In genomic region chr20:18506744-18507143, GRCh38 we compare ENCODE assay signal across 8 cellular contexts. TPM values are rescaled to one million over a fixed set of nuclear protein-coding genes. Genes with fewer than 3 reads are reported as not detected.
DNase-seq lines count a peak whose midpoint lies in the region; ATAC-seq and TF ChIP-seq lines count a peak whose summit lies in the region.

No MANE protein-coding gene starts in this region.

- peaks cover 0 to 24% (median 12%) of the 10 kb centered on the region in 6 donors for H3K36me3 ChIP-seq in spleen

- TF ChIP-seq POLR2A in spleen (IDR thresholded peaks at IDR 0.05), result no peak

- peak overlapping the region; percentile 100 for H3K27ac Mint-ChIP-seq in activated CD4-positive, alpha-beta T cell treated with anti-CD3 and anti-CD28 coated beads, Interleukin-2, amount 10 ng/mL, durations not matched to agents 7 days and 5 days

- H3K27ac ChIP-seq in foreskin keratinocyte (peak overlapping the region; percentile 75), spleen (peak overlapping the region; percentile 96 to 100 (median 98))

- no peaks in the 10 kb centered on the region for H3K9me3 ChIP-seq in spleen

- CTCF ChIA-PET in activated CD4-positive, alpha-beta T cell treated with anti-CD3 and anti-CD28 coated beads, Interleukin-2, amount 10 ng/mL, durations not matched to agents 7 days and 5 days (lab: Charles Lee), result interaction anchor here (1.1 to 4.2 kb wide), 4 partner anchors 10 to 57 kb away, joined by 3 to 29 read pairs (median 4); partner anchors contain the start of gene RBBP9

- DNase-seq in activated naive CD4-positive, alpha-beta T cell treated with Interleukin-2 at 50 U/mL for 16 hours, result peak; percentile 5
- no peak for DNase-seq in activated naive CD4-positive, alpha-beta T cell (lab: John Stamatoyannopoulos, UW)
- peak; percentile 28 for DNase-seq in activated CD4-positive, alpha-beta T cell treated with anti-CD3 and anti-CD28 coated beads, Interleukin-2, amount 10 ng/mL, durations not matched to agents 7 days and 5 days
- no peak for DNase-seq in foreskin keratinocyte
- no peak for DNase-seq in spleen
- DNase-seq in inferior parietal cortex (ENCODE audit: extremely low spot score), result no peak
- DNase-seq in epidermal melanocyte (ENCODE audit: insufficient read length, low spot score), result no peak
- no peak for DNase-seq in foreskin melanocyte

- H3K9me3 Mint-ChIP-seq in activated CD4-positive, alpha-beta T cell treated with anti-CD3 and anti-CD28 coated beads, Interleukin-2, amount 10 ng/mL, durations not matched to agents 7 days and 5 days, result no peaks in the 10 kb centered on the region

- no peak for ATAC-seq in foreskin keratinocyte

- intact Hi-C loops in spleen (cut with DNase I; ENCODE audit: low total_unique reads), result loop anchor here (10.0 kb wide), 1 partner anchor 58 kb away; the partner anchor contains the start of gene SMIM26

- peak overlapping the region in 7 of 8 donors; percentile 60 to 86 (median 70) for H3K4me3 ChIP-seq in spleen

- TF ChIP-seq CTCF in foreskin keratinocyte (conservative IDR thresholded peaks at IDR 0.05) (no peak), spleen (IDR thresholded peaks at IDR 0.05 in 8 of 11, conservative IDR thresholded peaks at IDR 0.05 in 3 of 11) (no peak)

- peaks cover 3% of the 10 kb centered on the region for H3K4me1 ChIP-seq in foreskin keratinocyte
- H3K4me1 ChIP-seq in spleen, result peaks cover 14 to 45% (median 36%) of the 10 kb centered on the region in 6 donors

- no peaks in the 10 kb centered on the region for H3K27me3 Mint-ChIP-seq in activated CD4-positive, alpha-beta T cell treated with anti-CD3 and anti-CD28 coated beads, Interleukin-2, amount 10 ng/mL, durations not matched to agents 7 days and 5 days

- WGBS in spleen, 5 donors, result 54 to 68% (median 66%) methylated on average over 8 of the region's 8 CpGs

- peaks cover 29% of the 10 kb centered on the region for H3K36me3 Mint-ChIP-seq in activated CD4-positive, alpha-beta T cell treated with anti-CD3 and anti-CD28 coated beads, Interleukin-2, amount 10 ng/mL, durations not matched to agents 7 days and 5 days (ENCODE audit: low read depth)

- POLR2A ChIA-PET in activated CD4-positive, alpha-beta T cell treated with anti-CD3 and anti-CD28 coated beads, Interleukin-2, amount 10 ng/mL, durations not matched to agents 7 days and 5 days (lab: Charles Lee), result interaction anchor here (0.8 to 1.0 kb wide), 3 partner anchors 9 to 40 kb away, joined by 3 to 5 read pairs (median 3); partner anchors contain the start of genes DZANK1, POLR3F and RBBP9

- H3K4me3 Mint-ChIP-seq in activated CD4-positive, alpha-beta T cell treated with anti-CD3 and anti-CD28 coated beads, Interleukin-2, amount 10 ng/mL, durations not matched to agents 7 days and 5 days, result peak overlapping the region; percentile 100

- H3K4me1 Mint-ChIP-seq in activated CD4-positive, alpha-beta T cell treated with anti-CD3 and anti-CD28 coated beads, Interleukin-2, amount 10 ng/mL, durations not matched to agents 7 days and 5 days, result peaks cover 51% of the 10 kb centered on the region

- H3K27me3 ChIP-seq in foreskin keratinocyte, result no peaks in the 10 kb centered on the region
- peaks cover 0 to 19% (median 0%) of the 10 kb centered on the region in 7 donors for H3K27me3 ChIP-seq in spleen (replicated peaks in 1 of 7)

RNA-seq across cellular contexts. Expression of gene SEC23B, which starts 1.0 kb away (rescaled TPM):
- total RNA-seq in activated CD4-positive, alpha-beta T cell treated with anti-CD3 and anti-CD28 coated beads, Interleukin-2, amount 10 ng/mL, durations not matched to agents 7 days and 5 days, result 10 to 100 TPM; 65.8 to 69.6 TPM
- 69.3 and 72.9 TPM in 2 replicates for total RNA-seq in foreskin keratinocyte
- polyA plus RNA-seq in foreskin keratinocyte, result 44.9 and 49.1 TPM in 2 replicates
- 10 to 100 TPM; 42.8 to 67.5 (median 56.9) TPM for total RNA-seq in spleen
- 10 to 100 TPM in 2 of 3 donors, 1 to 10 TPM in 1; 7.2 to 16.1 (median 10.0) TPM for polyA plus RNA-seq in spleen

RNA-seq across cellular contexts. Expression of gene RBBP9, which starts 9.7 kb away (rescaled TPM):
- total RNA-seq in activated CD4-positive, alpha-beta T cell treated with anti-CD3 and anti-CD28 coated beads, Interleukin-2, amount 10 ng/mL, durations not matched to agents 7 days and 5 days, result 10 to 100 TPM; 11.6 to 12.9 TPM
- total RNA-seq in foreskin keratinocyte, result 19.8 and 21.4 TPM in 2 replicates
- polyA plus RNA-seq in foreskin keratinocyte, result 7.4 and 8.9 TPM in 2 replicates
- total RNA-seq in spleen, result 10 to 100 TPM in 5 of 7 donors, 1 to 10 TPM in 2; 7.3 to 13.4 (median 10.9) TPM
- 1 to 10 TPM; 2.8 to 5.5 (median 4.1) TPM for polyA plus RNA-seq in spleen

RNA-seq across cellular contexts. Expression of gene POLR3F, which starts 39.6 kb away (rescaled TPM):
- total RNA-seq in activated CD4-positive, alpha-beta T cell treated with anti-CD3 and anti-CD28 coated beads, Interleukin-2, amount 10 ng/mL, durations not matched to agents 7 days and 5 days, result 1 to 10 TPM; 8.1 to 9.3 TPM
- 12.4 and 13.1 TPM in 2 replicates for total RNA-seq in foreskin keratinocyte
- 7.0 and 8.9 TPM in 2 replicates for polyA plus RNA-seq in foreskin keratinocyte
- 10 to 100 TPM in 1 of 7 donors, 1 to 10 TPM in 6; 6.9 to 12.0 (median 7.4) TPM for total RNA-seq in spleen
- 1 to 10 TPM; 6.7 to 9.5 (median 8.2) TPM for polyA plus RNA-seq in spleen

RNA-seq across cellular contexts. Expression of gene DZANK1, which starts 39.9 kb away (rescaled TPM):
- 1 to 10 TPM; 1.6 to 1.7 TPM for total RNA-seq in activated CD4-positive, alpha-beta T cell treated with anti-CD3 and anti-CD28 coated beads, Interleukin-2, amount 10 ng/mL, durations not matched to agents 7 days and 5 days
- total RNA-seq in foreskin keratinocyte (1.8 and 2.0 TPM in 2 replicates), spleen (1 to 10 TPM; 1.4 to 4.1 (median 2.8) TPM)
- polyA plus RNA-seq in foreskin keratinocyte (1.2 and 1.4 TPM in 2 replicates), spleen (1 to 10 TPM; 1.5 to 2.2 (median 2.0) TPM)

Comparison
In these comparisons a context has a peak if more than half of its experiments do, and no peak if none do; other contexts are left out.
1. DNase-seq: peak in activated naive CD4-positive, alpha-beta T cell treated with Interleukin-2 at 50 U/mL for 16 hours (single experiment) and activated CD4-positive, alpha-beta T cell treated with anti-CD3 and anti-CD28 coated beads, Interleukin-2, amount 10 ng/mL, durations not matched to agents 7 days and 5 days (single experiment); none in activated naive CD4-positive, alpha-beta T cell (0 of 4), foreskin keratinocyte (0 of 2), spleen (single experiment), inferior parietal cortex (single experiment), epidermal melanocyte (single experiment) and foreskin melanocyte (single experiment).